Comparison of ENCODE assay signal across 8 cellular contexts in the genomic region with DNA sequence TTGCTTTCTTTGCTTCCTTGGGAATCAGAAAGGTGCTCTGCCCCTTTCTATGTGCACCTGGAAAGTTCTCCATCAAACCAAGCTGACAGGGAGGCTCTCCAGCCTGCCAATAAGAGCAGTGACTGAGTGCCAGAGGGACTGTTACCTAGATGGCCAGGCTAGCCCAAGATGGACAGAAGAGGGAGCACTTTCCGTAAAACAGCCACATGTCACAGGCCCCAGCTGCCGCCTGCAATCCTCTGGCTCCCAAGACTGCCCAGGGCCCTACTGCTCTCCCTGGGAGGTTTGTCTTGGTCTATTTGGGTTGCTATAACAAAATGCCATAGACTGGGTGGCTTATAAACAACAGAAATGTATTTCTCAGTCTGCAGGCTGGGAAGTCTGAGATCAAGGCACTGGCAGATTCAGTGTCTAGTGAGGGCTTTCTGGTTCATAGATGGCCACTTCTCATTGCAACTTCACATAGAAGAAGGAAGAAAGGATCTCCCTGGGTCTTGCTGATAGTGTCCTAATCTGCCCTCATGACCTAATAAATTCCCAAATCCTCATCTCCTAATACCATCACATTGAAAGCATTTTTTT.
A peak's percentile ranks its signal among the peaks of the same experiment; 100 is the strongest.
DNase-seq lines count a peak whose midpoint lies in the region; ATAC-seq, FAIRE-seq and TF ChIP-seq lines count a peak whose summit lies in the region.

No MANE protein-coding gene starts in this region.

- H3K9me3 ChIP-seq in transverse colon, result no peaks in the 10 kb centered on the region

- in situ Hi-C loops in transverse colon (cut with MboI; ENCODE audit: low pct_ligation_motif_present in 1 of 4, low pct_unique_long_range_greater_than_20kb in 1 of 4, low sequenced_read_pairs in 3 of 4), result no loop called here

- no peaks in the 10 kb centered on the region for H3K36me3 ChIP-seq in transverse colon

- H3K27me3 ChIP-seq in transverse colon, result no peaks in the 10 kb centered on the region

- peaks cover 3 to 20% (median 10%) of the 10 kb centered on the region in 4 donors for H3K4me1 ChIP-seq in transverse colon

- 31% methylated on average over 2 of the region's 2 CpGs; no CpG with 5 or more reads in 1 of the 2 donors for WGBS in transverse colon (ENCODE audit: low coverage in 1 of 2), 2 donors

- TF ChIP-seq POLR2A in transverse colon (IDR thresholded peaks at IDR 0.05) (no peak), GM12891 (IDR thresholded peaks at IDR 0.05; ENCODE audit: low read depth, low read length) (no peak)

- H3K4me3 ChIP-seq in AG10803 (ENCODE audit: low read length), result no peak overlapping the region
- no peak overlapping the region for H3K4me3 ChIP-seq in WI38 (ENCODE audit: low read depth, low read length)
- no peak overlapping the region for H3K4me3 ChIP-seq in transverse colon

- TF ChIP-seq EP300 in transverse colon (IDR thresholded peaks at IDR 0.05; ENCODE audit: low read depth), result no peak

- intact Hi-C loops in transverse colon (cut with DNase I; ENCODE audit: low total_unique reads), result no loop called here

- ATAC-seq in GM21390 (IDR thresholded peaks at IDR 0.05; ENCODE audit: unreplicated experiment), result no peak

- H3K27ac ChIP-seq in transverse colon, result no peak overlapping the region

- no peak for FAIRE-seq in GM12891 (lab: Jason Lieb, UNC)

- TF ChIP-seq CTCF in AG10803 (conservative IDR thresholded peaks at IDR 0.05; ENCODE audit: low read length), result peak; percentile 62
- TF ChIP-seq CTCF in WI38 (IDR thresholded peaks at IDR 0.05; ENCODE audit: low read depth, low read length), result peak; percentile 57
- TF ChIP-seq CTCF in transverse colon (IDR thresholded peaks at IDR 0.05), result peak in 3 of 5 experiments; percentile 39 to 45 (median 43)

- DNase-seq in AG10803 (ENCODE audit: low read depth) (peak; percentile 60), HT-29 (ENCODE audit: low spot score) (peak; percentile 77), iPS DF 19.7 (ENCODE audit: low read depth, low spot score) (peak; percentile 48), transverse colon (peak; percentile 45), GM12891 (ENCODE audit: insufficient read length, low spot score) (no peak)
- no peak for DNase-seq in activated CD4-positive, CD25-positive, alpha-beta regulatory T cell (lab: John Stamatoyannopoulos, UW)

TF ChIP-seq in GM12891, 5 proteins besides CTCF, POLR2A, EP300 and RAD21:
- TF ChIP-seq POLR2AphosphoS5 (IDR thresholded peaks at IDR 0.05; ENCODE audit: low read depth, low read length) (no peak), TAF1 (IDR thresholded peaks at IDR 0.05; ENCODE audit: low read depth, low read length) (no peak), SPI1 (IDR thresholded peaks at IDR 0.05; ENCODE audit: low read depth, low read length) (no peak), PAX5 (IDR thresholded peaks at IDR 0.05; ENCODE audit: insufficient read depth, low read length, severe bottlenecking) (no peak), POU2F2 (IDR thresholded peaks at IDR 0.05; ENCODE audit: low read depth, low read length) (no peak)

Comparison
In these comparisons a context has a peak if more than half of its experiments do, and no peak if none do; other contexts are left out.
1. DNase-seq: peak in AG10803 (single experiment), HT-29 (single experiment), iPS DF 19.7 (single experiment) and transverse colon (single experiment); none in GM12891 (single experiment) and activated CD4-positive, CD25-positive, alpha-beta regulatory T cell (0 of 4).
2. Peak in every context shown above with its lines, with median percentiles within 50 percentile points of each other: CTCF ChIP-seq.